ENCODE assay signal across 1 cellular context in the genomic region with DNA sequence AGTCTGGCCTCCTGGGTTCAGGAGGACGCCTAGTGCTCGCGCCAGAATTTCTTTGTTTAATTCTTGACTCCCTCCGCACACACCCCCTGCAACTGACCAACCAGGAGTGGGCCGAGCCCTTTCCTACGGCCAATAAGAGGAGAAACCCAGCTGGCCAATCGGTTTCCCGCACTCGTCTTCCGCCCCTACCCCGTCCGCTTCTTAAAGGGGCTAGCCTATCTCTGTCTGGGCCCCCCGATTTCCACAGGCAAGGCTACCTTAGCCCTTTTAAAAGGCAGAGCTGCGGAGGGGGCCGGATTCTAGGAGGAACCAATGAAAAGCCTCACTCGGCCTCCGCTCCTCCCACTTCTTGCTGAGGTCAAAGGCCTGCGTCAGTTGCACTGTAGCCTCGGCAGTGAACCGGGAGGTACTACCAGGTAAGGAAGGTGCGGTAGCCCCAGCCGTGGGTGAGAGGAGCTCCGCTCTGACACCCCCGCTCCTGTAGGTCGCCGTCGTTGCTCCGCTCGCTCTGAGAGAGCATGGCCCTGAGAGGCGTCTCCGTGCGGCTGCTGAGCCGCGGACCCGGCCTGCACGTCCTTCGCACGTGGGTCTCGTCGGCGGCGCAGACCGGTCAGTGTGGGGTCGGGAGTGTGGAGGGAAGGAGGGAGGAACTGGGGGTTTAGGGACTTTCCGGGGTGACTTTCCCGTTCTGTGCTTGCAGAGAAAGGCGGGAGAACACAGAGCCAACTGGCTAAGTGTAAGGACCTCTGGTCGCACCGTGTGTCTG.
TF ChIP-seq lines count a peak whose summit lies in the region.

A gene (plus strand): TSS at position 374 of the 766 bp plus-strand sequence. CDS start 145 bp downstream, at position 519.

TF ChIP-seq in HepG2, 621 proteins besides CTCF, POLR2A, EP300 and RAD21 (continued from another document and continues in another):
- TF ChIP-seq, protein P1, sequence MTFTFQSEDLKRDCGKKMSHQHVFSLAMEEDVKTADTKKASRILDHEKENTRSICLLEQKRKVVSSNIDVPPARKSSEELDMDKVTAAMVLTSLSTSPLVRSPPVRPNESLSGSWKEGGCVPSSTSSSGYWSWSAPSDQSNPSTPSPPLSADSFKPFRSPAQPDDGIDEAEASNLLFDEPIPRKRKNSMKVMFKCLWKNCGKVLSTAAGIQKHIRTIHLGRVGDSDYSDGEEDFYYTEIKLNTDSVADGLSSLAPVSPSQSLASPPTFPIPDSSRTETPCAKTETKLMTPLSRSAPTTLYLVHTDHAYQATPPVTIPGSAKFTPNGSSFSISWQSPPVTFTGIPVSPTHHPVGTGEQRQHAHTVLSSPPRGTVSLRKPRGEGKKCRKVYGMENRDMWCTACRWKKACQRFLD (CRISPR knock-in tag; IDR thresholded peaks at IDR 0.05; ENCODE audit: borderline replicate concordance), result 0 out of 2 replicates have a peak, but pooled peaks have one; percentile 45
- peak; percentile 24; the same call in 1 of the 2 replicates for TF ChIP-seq MIER3 (CRISPR knock-in tag; IDR thresholded peaks at IDR 0.05; ENCODE audit: borderline replicate concordance)
- no peak for TF ChIP-seq KDM1A (CRISPR knock-in tag; IDR thresholded peaks at IDR 0.05)
- TF ChIP-seq ZNF839 (CRISPR knock-in tag; IDR thresholded peaks at IDR 0.05; ENCODE audit: borderline replicate concordance), result peak; percentile 56; the same call in 1 of the 2 replicates
- TF ChIP-seq THAP11 (CRISPR knock-in tag; IDR thresholded peaks at IDR 0.05), result peak; percentile 85
- TF ChIP-seq, protein P2, sequence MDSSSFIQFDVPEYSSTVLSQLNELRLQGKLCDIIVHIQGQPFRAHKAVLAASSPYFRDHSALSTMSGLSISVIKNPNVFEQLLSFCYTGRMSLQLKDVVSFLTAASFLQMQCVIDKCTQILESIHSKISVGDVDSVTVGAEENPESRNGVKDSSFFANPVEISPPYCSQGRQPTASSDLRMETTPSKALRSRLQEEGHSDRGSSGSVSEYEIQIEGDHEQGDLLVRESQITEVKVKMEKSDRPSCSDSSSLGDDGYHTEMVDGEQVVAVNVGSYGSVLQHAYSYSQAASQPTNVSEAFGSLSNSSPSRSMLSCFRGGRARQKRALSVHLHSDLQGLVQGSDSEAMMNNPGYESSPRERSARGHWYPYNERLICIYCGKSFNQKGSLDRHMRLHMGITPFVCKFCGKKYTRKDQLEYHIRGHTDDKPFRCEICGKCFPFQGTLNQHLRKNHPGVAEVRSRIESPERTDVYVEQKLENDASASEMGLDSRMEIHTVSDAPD (CRISPR knock-in tag; IDR thresholded peaks at IDR 0.05), result no peak
- peak; percentile 95 for TF ChIP-seq SP4 (CRISPR knock-in tag; IDR thresholded peaks at IDR 0.05)
- peak; percentile 34 for TF ChIP-seq PHF5A (CRISPR knock-in tag; IDR thresholded peaks at IDR 0.05; ENCODE audit: low read depth, unreplicated experiment)
- TF ChIP-seq ZNF20 (CRISPR knock-in tag; IDR thresholded peaks at IDR 0.05), result no peak
- no peak for TF ChIP-seq MBD4 (IDR thresholded peaks at IDR 0.05; ENCODE audit: borderline replicate concordance, low read length)
- 0 out of 2 replicates have a peak, but pooled peaks have one; percentile 16 for TF ChIP-seq SRF (IDR thresholded peaks at IDR 0.05; ENCODE audit: low read depth, low read length)
- peak; percentile 84 for TF ChIP-seq ZNF816 (CRISPR knock-in tag; IDR thresholded peaks at IDR 0.05; ENCODE audit: borderline replicate concordance)
- TF ChIP-seq NFYB (CRISPR knock-in tag; IDR thresholded peaks at IDR 0.05), result peak; percentile 89
- TF ChIP-seq ZNF670 (CRISPR knock-in tag; IDR thresholded peaks at IDR 0.05; ENCODE audit: borderline replicate concordance), result peak; percentile 83; the same call in 1 of the 2 replicates
- no peak for TF ChIP-seq PRPF4 (IDR thresholded peaks at IDR 0.05; ENCODE audit: low read depth, low read length, poor library complexity, severe bottlenecking)
- TF ChIP-seq CREB1 (IDR thresholded peaks at IDR 0.05), result peak; percentile 79
- peak; percentile 99 for TF ChIP-seq CREB1 (CRISPR knock-in tag; IDR thresholded peaks at IDR 0.05)
- no peak for TF ChIP-seq CHCHD3 (CRISPR knock-in tag; IDR thresholded peaks at IDR 0.05)
- TF ChIP-seq SNAI1 (CRISPR knock-in tag; IDR thresholded peaks at IDR 0.05; ENCODE audit: borderline replicate concordance), result 0 out of 2 replicates have a peak, but pooled peaks have one; percentile 60
- TF ChIP-seq GATA4 (IDR thresholded peaks at IDR 0.05; ENCODE audit: borderline replicate concordance, low read depth), result peak; percentile 40; the same call in 1 of the 2 replicates
- TF ChIP-seq MTF1 (CRISPR knock-in tag; IDR thresholded peaks at IDR 0.05), result no peak
- TF ChIP-seq RAD51 (IDR thresholded peaks at IDR 0.05; ENCODE audit: borderline replicate concordance), result no peak
- peak; percentile 65 for TF ChIP-seq ZSCAN9 (CRISPR knock-in tag; IDR thresholded peaks at IDR 0.05; ENCODE audit: borderline replicate concordance)
- TF ChIP-seq, protein P3, sequence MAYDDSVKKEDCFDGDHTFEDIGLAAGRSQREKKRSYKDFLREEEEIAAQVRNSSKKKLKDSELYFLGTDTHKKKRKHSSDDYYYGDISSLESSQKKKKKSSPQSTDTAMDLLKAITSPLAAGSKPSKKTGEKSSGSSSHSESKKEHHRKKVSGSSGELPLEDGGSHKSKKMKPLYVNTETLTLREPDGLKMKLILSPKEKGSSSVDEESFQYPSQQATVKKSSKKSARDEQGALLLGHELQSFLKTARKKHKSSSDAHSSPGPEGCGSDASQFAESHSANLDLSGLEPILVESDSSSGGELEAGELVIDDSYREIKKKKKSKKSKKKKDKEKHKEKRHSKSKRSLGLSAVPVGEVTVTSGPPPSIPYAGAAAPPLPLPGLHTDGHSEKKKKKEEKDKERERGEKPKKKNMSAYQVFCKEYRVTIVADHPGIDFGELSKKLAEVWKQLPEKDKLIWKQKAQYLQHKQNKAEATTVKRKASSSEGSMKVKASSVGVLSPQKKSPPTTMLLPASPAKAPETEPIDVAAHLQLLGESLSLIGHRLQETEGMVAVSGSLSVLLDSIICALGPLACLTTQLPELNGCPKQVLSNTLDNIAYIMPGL (CRISPR knock-in tag; IDR thresholded peaks at IDR 0.05; ENCODE audit: borderline replicate concordance in 1 of 2, low read depth in 1 of 2), result peak; percentile 45 to 67; a peak in 3 of 4 replicates
- peak; percentile 92 for TF ChIP-seq HNRNPK (IDR thresholded peaks at IDR 0.05; ENCODE audit: low read depth, low read length, poor library complexity, severe bottlenecking)
- TF ChIP-seq YEATS2 (CRISPR knock-in tag; IDR thresholded peaks at IDR 0.05; ENCODE audit: borderline replicate concordance), result peak; percentile 71
- no peak for TF ChIP-seq RELA (CRISPR knock-in tag; IDR thresholded peaks at IDR 0.05)
- peak; percentile 84 for TF ChIP-seq KDM5A (IDR thresholded peaks at IDR 0.05; ENCODE audit: borderline replicate concordance, low read length)
- peak; percentile 48; the same call in 1 of the 2 replicates for TF ChIP-seq ZNF782 (CRISPR knock-in tag; IDR thresholded peaks at IDR 0.05; ENCODE audit: borderline replicate concordance)
- TF ChIP-seq YY1 (IDR thresholded peaks at IDR 0.05; ENCODE audit: insufficient read depth, insufficient replicate concordance, low read depth, low read length), result no peak
- no peak for TF ChIP-seq ZNF709 (CRISPR knock-in tag; IDR thresholded peaks at IDR 0.05)
- peak; percentile 68 for TF ChIP-seq HDAC2 (CRISPR knock-in tag; IDR thresholded peaks at IDR 0.05)
- 0 out of 2 replicates have a peak, but pooled peaks have one; percentile 20 for TF ChIP-seq ZNF616 (CRISPR knock-in tag; IDR thresholded peaks at IDR 0.05; ENCODE audit: low read depth)
- peak; percentile 94 for TF ChIP-seq KAT8 (CRISPR knock-in tag; IDR thresholded peaks at IDR 0.05)
- TF ChIP-seq TBX2 (CRISPR knock-in tag; IDR thresholded peaks at IDR 0.05; ENCODE audit: borderline replicate concordance), result peak; percentile 59; the same call in 1 of the 2 replicates
- no peak for TF ChIP-seq ZSCAN30 (CRISPR knock-in tag; IDR thresholded peaks at IDR 0.05)
- 0 out of 2 replicates have a peak, but pooled peaks have one; percentile 9 for TF ChIP-seq FOXA3 (CRISPR knock-in tag; IDR thresholded peaks at IDR 0.05)
- TF ChIP-seq, protein P4, sequence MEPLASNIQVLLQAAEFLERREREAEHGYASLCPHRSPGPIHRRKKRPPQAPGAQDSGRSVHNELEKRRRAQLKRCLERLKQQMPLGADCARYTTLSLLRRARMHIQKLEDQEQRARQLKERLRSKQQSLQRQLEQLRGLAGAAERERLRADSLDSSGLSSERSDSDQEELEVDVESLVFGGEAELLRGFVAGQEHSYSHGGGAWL (CRISPR knock-in tag; IDR thresholded peaks at IDR 0.05), result peak; percentile 90
- TF ChIP-seq ZBTB3 (CRISPR knock-in tag; IDR thresholded peaks at IDR 0.05; ENCODE audit: borderline replicate concordance, low read depth), result peak; percentile 97
- no peak for TF ChIP-seq ZNF674 (CRISPR knock-in tag; IDR thresholded peaks at IDR 0.05; ENCODE audit: low read depth)
- TF ChIP-seq ZNF335 (CRISPR knock-in tag; IDR thresholded peaks at IDR 0.05), result peak; percentile 81
- TF ChIP-seq ZC3H13 (CRISPR knock-in tag; IDR thresholded peaks at IDR 0.05), result no peak
- peak; percentile 27; the same call in 1 of the 2 replicates for TF ChIP-seq CAMTA2 (CRISPR knock-in tag; IDR thresholded peaks at IDR 0.05; ENCODE audit: borderline replicate concordance)
- peak; percentile 58; the same call in 1 of the 2 replicates for TF ChIP-seq ZNF891 (CRISPR knock-in tag; IDR thresholded peaks at IDR 0.05)
- TF ChIP-seq, protein P5, sequence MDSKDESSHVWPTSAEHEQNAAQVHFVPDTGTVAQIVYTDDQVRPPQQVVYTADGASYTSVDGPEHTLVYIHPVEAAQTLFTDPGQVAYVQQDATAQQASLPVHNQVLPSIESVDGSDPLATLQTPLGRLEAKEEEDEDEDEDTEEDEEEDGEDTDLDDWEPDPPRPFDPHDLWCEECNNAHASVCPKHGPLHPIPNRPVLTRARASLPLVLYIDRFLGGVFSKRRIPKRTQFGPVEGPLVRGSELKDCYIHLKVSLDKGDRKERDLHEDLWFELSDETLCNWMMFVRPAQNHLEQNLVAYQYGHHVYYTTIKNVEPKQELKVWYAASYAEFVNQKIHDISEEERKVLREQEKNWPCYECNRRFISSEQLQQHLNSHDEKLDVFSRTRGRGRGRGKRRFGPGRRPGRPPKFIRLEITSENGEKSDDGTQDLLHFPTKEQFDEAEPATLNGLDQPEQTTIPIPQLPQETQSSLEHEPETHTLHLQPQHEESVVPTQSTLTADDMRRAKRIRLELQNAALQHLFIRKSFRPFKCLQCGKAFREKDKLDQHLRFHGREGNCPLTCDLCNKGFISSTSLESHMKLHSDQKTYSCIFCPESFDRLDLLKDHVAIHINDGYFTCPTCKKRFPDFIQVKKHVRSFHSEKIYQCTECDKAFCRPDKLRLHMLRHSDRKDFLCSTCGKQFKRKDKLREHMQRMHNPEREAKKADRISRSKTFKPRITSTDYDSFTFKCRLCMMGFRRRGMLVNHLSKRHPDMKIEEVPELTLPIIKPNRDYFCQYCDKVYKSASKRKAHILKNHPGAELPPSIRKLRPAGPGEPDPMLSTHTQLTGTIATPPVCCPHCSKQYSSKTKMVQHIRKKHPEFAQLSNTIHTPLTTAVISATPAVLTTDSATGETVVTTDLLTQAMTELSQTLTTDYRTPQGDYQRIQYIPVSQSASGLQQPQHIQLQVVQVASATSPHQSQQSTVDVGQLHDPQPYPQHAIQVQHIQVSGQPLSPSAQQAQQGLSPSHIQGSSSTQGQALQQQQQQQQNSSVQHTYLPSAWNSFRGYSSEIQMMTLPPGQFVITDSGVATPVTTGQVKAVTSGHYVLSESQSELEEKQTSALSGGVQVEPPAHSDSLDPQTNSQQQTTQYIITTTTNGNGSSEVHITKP (CRISPR knock-in tag; IDR thresholded peaks at IDR 0.05; ENCODE audit: low read depth), result peak; percentile 45; the same call in 1 of the 2 replicates
- peak; percentile 66; the same call in 1 of the 2 replicates for TF ChIP-seq ZNF788 (CRISPR knock-in tag; IDR thresholded peaks at IDR 0.05; ENCODE audit: borderline replicate concordance)
- TF ChIP-seq, protein P6, sequence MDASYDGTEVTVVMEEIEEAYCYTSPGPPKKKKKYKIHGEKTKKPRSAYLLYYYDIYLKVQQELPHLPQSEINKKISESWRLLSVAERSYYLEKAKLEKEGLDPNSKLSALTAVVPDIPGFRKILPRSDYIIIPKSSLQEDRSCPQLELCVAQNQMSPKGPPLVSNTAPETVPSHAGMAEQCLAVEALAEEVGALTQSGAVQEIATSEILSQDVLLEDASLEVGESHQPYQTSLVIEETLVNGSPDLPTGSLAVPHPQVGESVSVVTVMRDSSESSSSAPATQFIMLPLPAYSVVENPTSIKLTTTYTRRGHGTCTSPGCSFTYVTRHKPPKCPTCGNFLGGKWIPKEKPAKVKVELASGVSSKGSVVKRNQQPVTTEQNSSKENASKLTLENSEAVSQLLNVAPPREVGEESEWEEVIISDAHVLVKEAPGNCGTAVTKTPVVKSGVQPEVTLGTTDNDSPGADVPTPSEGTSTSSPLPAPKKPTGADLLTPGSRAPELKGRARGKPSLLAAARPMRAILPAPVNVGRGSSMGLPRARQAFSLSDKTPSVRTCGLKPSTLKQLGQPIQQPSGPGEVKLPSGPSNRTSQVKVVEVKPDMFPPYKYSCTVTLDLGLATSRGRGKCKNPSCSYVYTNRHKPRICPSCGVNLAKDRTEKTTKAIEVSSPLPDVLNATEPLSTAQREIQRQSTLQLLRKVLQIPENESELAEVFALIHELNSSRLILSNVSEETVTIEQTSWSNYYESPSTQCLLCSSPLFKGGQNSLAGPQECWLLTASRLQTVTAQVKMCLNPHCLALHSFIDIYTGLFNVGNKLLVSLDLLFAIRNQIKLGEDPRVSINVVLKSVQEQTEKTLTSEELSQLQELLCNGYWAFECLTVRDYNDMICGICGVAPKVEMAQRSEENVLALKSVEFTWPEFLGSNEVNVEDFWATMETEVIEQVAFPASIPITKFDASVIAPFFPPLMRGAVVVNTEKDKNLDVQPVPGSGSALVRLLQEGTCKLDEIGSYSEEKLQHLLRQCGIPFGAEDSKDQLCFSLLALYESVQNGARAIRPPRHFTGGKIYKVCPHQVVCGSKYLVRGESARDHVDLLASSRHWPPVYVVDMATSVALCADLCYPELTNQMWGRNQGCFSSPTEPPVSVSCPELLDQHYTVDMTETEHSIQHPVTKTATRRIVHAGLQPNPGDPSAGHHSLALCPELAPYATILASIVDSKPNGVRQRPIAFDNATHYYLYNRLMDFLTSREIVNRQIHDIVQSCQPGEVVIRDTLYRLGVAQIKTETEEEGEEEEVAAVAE (CRISPR knock-in tag; IDR thresholded peaks at IDR 0.05; ENCODE audit: borderline replicate concordance), result peak; percentile 58; the same call in 1 of the 2 replicates
- 0 out of 2 replicates have a peak, but pooled peaks have one; percentile 63 for TF ChIP-seq PCBP1 (IDR thresholded peaks at IDR 0.05; ENCODE audit: borderline replicate concordance, low read depth, low read length)
- TF ChIP-seq GLI4 (CRISPR knock-in tag; IDR thresholded peaks at IDR 0.05; ENCODE audit: borderline replicate concordance), result peak; percentile 54; the same call in 1 of the 2 replicates
- TF ChIP-seq ZNF713 (CRISPR knock-in tag; IDR thresholded peaks at IDR 0.05), result 0 out of 2 replicates have a peak, but pooled peaks have one; percentile 78
- TF ChIP-seq PAWR (CRISPR knock-in tag; IDR thresholded peaks at IDR 0.05; ENCODE audit: borderline replicate concordance), result 0 out of 2 replicates have a peak, but pooled peaks have one; percentile 61
- TF ChIP-seq, protein P7, sequence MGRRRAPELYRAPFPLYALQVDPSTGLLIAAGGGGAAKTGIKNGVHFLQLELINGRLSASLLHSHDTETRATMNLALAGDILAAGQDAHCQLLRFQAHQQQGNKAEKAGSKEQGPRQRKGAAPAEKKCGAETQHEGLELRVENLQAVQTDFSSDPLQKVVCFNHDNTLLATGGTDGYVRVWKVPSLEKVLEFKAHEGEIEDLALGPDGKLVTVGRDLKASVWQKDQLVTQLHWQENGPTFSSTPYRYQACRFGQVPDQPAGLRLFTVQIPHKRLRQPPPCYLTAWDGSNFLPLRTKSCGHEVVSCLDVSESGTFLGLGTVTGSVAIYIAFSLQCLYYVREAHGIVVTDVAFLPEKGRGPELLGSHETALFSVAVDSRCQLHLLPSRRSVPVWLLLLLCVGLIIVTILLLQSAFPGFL (CRISPR knock-in tag; IDR thresholded peaks at IDR 0.05), result no peak
